Comparison of ENCODE assay signal across 20 cellular contexts in genomic region chr22:36814796-36815195, GRCh38. TPM values are rescaled to one million over a fixed set of nuclear protein-coding genes. Genes with fewer than 3 reads are reported as not detected.
DNase-seq lines count a peak whose midpoint lies in the region; ATAC-seq and TF ChIP-seq lines count a peak whose summit lies in the region.
"Had no signal": no experiment of that assay in that cellular context is flagged by ENCODE, and none has a peak within 500 bp of the region (broad histone marks: within the 10 kb centered on the region; RNA-seq: fewer than 3 reads in every experiment).

No MANE protein-coding gene starts in this region.

- no peaks in the 10 kb centered on the region for H3K9me3 Mint-ChIP-seq in nephron
- H3K9me3 Mint-ChIP-seq: CD4-positive, alpha-beta memory T cell; H9; IgD-negative memory B cell had no signal

- H3K4me3 Mint-ChIP-seq in nephron, result peak overlapping the region; percentile 24 to 46 (median 36)
- H3K4me3 Mint-ChIP-seq: IgD-negative memory B cell had no signal

- no peaks in the 10 kb centered on the region for H3K36me3 ChIP-seq in H7 (replicated peaks; ENCODE audit: control insufficient read depth, insufficient read depth, low read length)
- no peaks in the 10 kb centered on the region for H3K36me3 ChIP-seq in parathyroid adenoma (ENCODE audit: control insufficient read depth, insufficient read depth, low read length)
- H3K36me3 ChIP-seq: BE2C had no signal

- no peak overlapping the region for H2AFZ ChIP-seq in parathyroid adenoma
- H2AFZ ChIP-seq: GM23248 had no signal

- H3K4me2 ChIP-seq in parathyroid adenoma (ENCODE audit: low read length), result peak overlapping the region; percentile 96

- H3K9ac ChIP-seq in parathyroid adenoma, result no peak overlapping the region
- H3K9ac ChIP-seq: GM23248 had no signal

- H3K9me3 ChIP-seq in parathyroid adenoma (ENCODE audit: control insufficient read depth, low read length), result no peaks in the 10 kb centered on the region
- H3K9me3 ChIP-seq: BE2C had no signal

- H3K4me1 ChIP-seq in parathyroid adenoma, result peaks cover 8% of the 10 kb centered on the region
- H3K4me1 ChIP-seq: BE2C had no signal

- H3K4me3 ChIP-seq in H7 (ENCODE audit: insufficient read depth, low read depth, low read length) (no peak overlapping the region), parathyroid adenoma (ENCODE audit: low read depth, low read length) (peak overlapping the region; percentile 94)
- H3K4me3 ChIP-seq: GM23248 had no signal

- peaks cover 27% of the 10 kb centered on the region for H3K4me1 Mint-ChIP-seq in nephron

- peaks cover 86% of the 10 kb centered on the region for H3K27me3 Mint-ChIP-seq in nephron (ENCODE audit: low read depth)

- no peaks in the 10 kb centered on the region for H3K79me2 ChIP-seq in parathyroid adenoma

- no peak overlapping the region for H3K27ac Mint-ChIP-seq in nephron
- H3K27ac Mint-ChIP-seq: CD14-positive monocyte; CD4-positive, alpha-beta memory T cell; IgD-negative memory B cell had no signal

- no peaks in the 10 kb centered on the region for H3K36me3 Mint-ChIP-seq in nephron (ENCODE audit: low read depth)
- H3K36me3 Mint-ChIP-seq: CD4-positive, alpha-beta memory T cell had no signal

- ATAC-seq in HG03439 (IDR thresholded peaks at IDR 0.05; ENCODE audit: unreplicated experiment) (no peak), HG03095 (IDR thresholded peaks at IDR 0.05; ENCODE audit: unreplicated experiment) (no peak), HG03139 (IDR thresholded peaks at IDR 0.05; ENCODE audit: unreplicated experiment) (no peak)
- ATAC-seq: HepG2 had no signal

- H3K27me3 ChIP-seq in H7 (ENCODE audit: control insufficient read depth, insufficient read depth, low read length) (peaks cover 42% of the 10 kb centered on the region), parathyroid adenoma (ENCODE audit: control insufficient read depth, insufficient read depth, low read length) (no peaks in the 10 kb centered on the region)

- TF ChIP-seq CTCF in nephron (IDR thresholded peaks at IDR 0.05; ENCODE audit: unreplicated experiment in 3 of 3) (no peak), parathyroid adenoma (IDR thresholded peaks at IDR 0.05) (no peak)

- H3K27ac ChIP-seq in parathyroid adenoma, result peak overlapping the region; percentile 85
- H3K27ac ChIP-seq: GM23248 had no signal

- DNase-seq in H7, result peak; percentile 48
- DNase-seq in NK-92 (lab: John Stamatoyannopoulos, UW; ENCODE audit: unreplicated experiment), result no peak
- DNase-seq: ACHN; BE2C; Calu3; CD4-positive, alpha-beta memory T cell; DMS79 treated with DMSO at 0.1 percent for 48 hours; GF-D8; GM23248; H9; Karpas-422; KBM-7 had no signal

RNA-seq across cellular contexts. Expression of gene PVALB, which starts 2.0 kb away (rescaled TPM):
- total RNA-seq in H7 (2014; rRNA removed; shearing (Covaris generic)), result 3.8 and 6.8 TPM in 2 replicates
- total RNA-seq: Calu3; CD4-positive, alpha-beta memory T cell; GM23248; HepG2 had no signal

RNA-seq across cellular contexts. Expression of gene IFT27, which starts 38.9 kb away (rescaled TPM):
- total RNA-seq in H7 (2014; rRNA removed; shearing (Covaris generic)), result 20.2 and 30.1 TPM in 2 replicates

RNA-seq across cellular contexts. Expression of gene NCF4, which starts 46.0 kb away (rescaled TPM):
- not detected in 2 replicates for total RNA-seq in H7 (2014; rRNA removed; shearing (Covaris generic))
- total RNA-seq: Calu3, GM23248, H9, HepG2 had no signal
